8 cellular contexts compared by ENCODE assay signal in the genomic region with DNA sequence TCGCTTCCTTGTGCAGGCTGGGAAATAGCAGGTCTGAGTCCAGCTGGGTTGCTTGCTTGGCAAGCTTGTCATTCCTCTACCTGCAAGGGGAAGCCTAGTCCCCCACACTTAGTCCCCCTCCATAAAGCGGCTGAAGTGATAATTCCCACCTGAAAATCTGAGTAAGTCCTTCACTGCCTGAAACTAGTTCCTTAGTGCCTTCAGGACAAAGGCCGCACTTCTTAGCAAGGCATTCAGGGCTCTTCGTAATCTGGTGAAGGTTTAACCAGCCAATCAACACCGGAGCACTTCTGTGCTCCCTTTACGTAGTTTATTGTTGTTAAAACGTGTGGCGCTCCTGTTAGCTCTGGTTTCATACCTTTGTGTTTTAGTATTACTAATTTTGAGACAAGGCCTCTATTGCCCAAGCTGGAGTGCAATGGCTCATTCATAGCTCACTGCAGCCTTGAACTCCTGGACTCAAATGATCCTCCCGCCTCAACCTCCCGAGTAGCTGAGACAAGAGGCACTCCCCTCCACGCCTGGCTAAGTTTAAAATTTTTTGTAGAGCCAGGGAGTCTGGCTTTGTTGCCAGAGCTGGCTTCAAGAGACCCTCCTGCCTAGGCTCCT. TPM values are rescaled to one million over a fixed set of nuclear protein-coding genes. Genes with fewer than 3 reads are reported as not detected.
DNase-seq lines count a peak whose midpoint lies in the region; TF ChIP-seq lines count a peak whose summit lies in the region.

No MANE protein-coding gene starts in this region.

- DNase-seq in GM12865 (ENCODE audit: low read depth) = peak; percentile 37
- no peak for DNase-seq in NT2/D1 (ENCODE audit: low read depth, low spot score)
- DNase-seq in epithelial cell of prostate (ENCODE audit: low read depth, low spot score) = no peak
- DNase-seq in NCI-H524 treated with DMSO at 0.1 percent for 48 hours (lab: John Stamatoyannopoulos, UW) = no peak
- no peak for DNase-seq in NCI-H1930 (lab: John Stamatoyannopoulos, UW)
- DNase-seq in G401 (ENCODE audit: low spot score) = no peak
- no peak for DNase-seq in dedifferentiated amniotic fluid mesenchymal stem cell (ENCODE audit: extremely low spot score)

- peak overlapping the region; percentile 99 for H3K9ac ChIP-seq in NT2/D1 (ENCODE audit: insufficient read length, low read depth)
- H3K9ac ChIP-seq in parathyroid adenoma = peak overlapping the region; percentile 56

- H3K79me2 ChIP-seq in parathyroid adenoma = peaks cover 44% of the 10 kb centered on the region

- H3K36me3 ChIP-seq in NT2/D1 (ENCODE audit: insufficient read depth, insufficient read length, low read length) (peaks cover 10% of the 10 kb centered on the region), parathyroid adenoma (ENCODE audit: control insufficient read depth, insufficient read depth, low read length) (no peaks in the 10 kb centered on the region)

- H3K9me3 ChIP-seq in NT2/D1 (ENCODE audit: insufficient read depth, low read length) (no peaks in the 10 kb centered on the region), parathyroid adenoma (ENCODE audit: control insufficient read depth, low read length) (no peaks in the 10 kb centered on the region)

- peak overlapping the region; percentile 88 for H2AFZ ChIP-seq in parathyroid adenoma

- H3K27ac ChIP-seq in epithelial cell of prostate (peak overlapping the region; percentile 70), parathyroid adenoma (peak overlapping the region; percentile 82)

- peak overlapping the region; percentile 77 for H3K4me2 ChIP-seq in parathyroid adenoma (ENCODE audit: low read length)

- no peaks in the 10 kb centered on the region for H3K27me3 ChIP-seq in NT2/D1 (ENCODE audit: insufficient read depth, insufficient read length)
- no peaks in the 10 kb centered on the region for H3K27me3 ChIP-seq in parathyroid adenoma (ENCODE audit: control insufficient read depth, insufficient read depth, low read length)

- H3K4me1 ChIP-seq in NT2/D1 (ENCODE audit: insufficient read depth, insufficient read length) = no peaks in the 10 kb centered on the region
- peaks cover 9% of the 10 kb centered on the region for H3K4me1 ChIP-seq in parathyroid adenoma

- in situ Hi-C loops in G401 (cut with HindIII; ENCODE audit: low sequenced_read_pairs) = loop anchor here (25.0 kb wide), 1 partner anchor 207 kb away; no protein-coding TSS in a partner anchor

- H3K4me3 ChIP-seq in GM12865 (ENCODE audit: low read depth, low read length) = peak overlapping the region; percentile 70
- peak overlapping the region; percentile 99 for H3K4me3 ChIP-seq in NT2/D1 (ENCODE audit: insufficient read length, low read depth)
- H3K4me3 ChIP-seq in parathyroid adenoma (ENCODE audit: low read depth, low read length) = peak overlapping the region; percentile 80

- TF ChIP-seq CTCF in GM12865 (IDR thresholded peaks at IDR 0.05; ENCODE audit: insufficient read depth, low read depth, low read length, missing control alignments) (no peak), parathyroid adenoma (IDR thresholded peaks at IDR 0.05) (no peak)

RNA-seq across cellular contexts. Expression of gene PSKH1, which starts 0.8 kb away (rescaled TPM):
- 34.4 and 40.8 TPM in 2 replicates for total RNA-seq in G401 (2014; rRNA removed; shearing (Covaris generic))

RNA-seq across cellular contexts. Expression of gene NRN1L, which starts 9.2 kb away (rescaled TPM):
- not detected in 2 replicates for total RNA-seq in G401 (2014; rRNA removed; shearing (Covaris generic))

RNA-seq across cellular contexts. Expression of gene EDC4, which starts 21.0 kb away (rescaled TPM):
- 40.0 and 80.9 TPM in 2 replicates for total RNA-seq in G401 (2014; rRNA removed; shearing (Covaris generic))

RNA-seq across cellular contexts. Expression of gene CTRL, which starts 37.8 kb away (rescaled TPM):
- total RNA-seq in G401 (2014; rRNA removed; shearing (Covaris generic)) = 0.18 TPM in 1 of 2 replicates, not detected in the other

RNA-seq across cellular contexts. Expression of gene PSMB10, which starts 42.8 kb away (rescaled TPM):
- 17.1 and 26.2 TPM in 2 replicates for total RNA-seq in G401 (2014; rRNA removed; shearing (Covaris generic))
